ENCODE assay signal across 19 cellular contexts in genomic region chr6:125940691-125941090, GRCh38. TPM values are rescaled to one million over a fixed set of nuclear protein-coding genes. Genes with fewer than 3 reads are reported as not detected.
A peak's percentile ranks its signal among the peaks of the same experiment; 100 is the strongest.
DNase-seq lines count a peak whose midpoint lies in the region; ATAC-seq and TF ChIP-seq lines count a peak whose summit lies in the region.
"Had no signal": no experiment of that assay in that cellular context is flagged by ENCODE, and none has a peak within 500 bp of the region (broad histone marks: within the 10 kb centered on the region; RNA-seq: fewer than 3 reads in every experiment).

No MANE protein-coding gene starts in this region.

- no peaks in the 10 kb centered on the region for H3K9me2 ChIP-seq in SK-N-SH

- H3F3A ChIP-seq in SK-N-SH (replicated peaks; ENCODE audit: insufficient read depth), result peaks cover 4% of the 10 kb centered on the region

- no peak overlapping the region for H3K4me3 Mint-ChIP-seq in chondrocyte (ENCODE audit: unreplicated experiment)
- H3K4me3 Mint-ChIP-seq: CD4-positive, alpha-beta T cell had no signal

- POLR2A ChIA-PET in SK-N-SH (lab: Yijun Ruan, JAX), result no interaction called here

- no peaks in the 10 kb centered on the region for H3K36me3 Mint-ChIP-seq in chondrocyte (ENCODE audit: low read depth)

- H4K20me1 ChIP-seq in SK-N-SH (ENCODE audit: insufficient read depth), result no peaks in the 10 kb centered on the region

- no peak overlapping the region for H2BK5ac ChIP-seq in mesendoderm (ENCODE audit: low read length)

- DNase-seq in SK-N-SH (no peak), chondrocyte (ENCODE audit: low spot score) (no peak), mesendoderm (no peak), NCI-H2171 (lab: John Stamatoyannopoulos, UW) (no peak), amygdala (lab: John Stamatoyannopoulos, UW) (no peak), Kasumi-1 (lab: John Stamatoyannopoulos, UW) (no peak)
- DNase-seq: activated CD4-positive, alpha-beta T cell treated with anti-CD3 and anti-CD28 coated beads for 4 hours; CD4-positive, alpha-beta T cell; cortex of kidney; hippocampal formation; NCI-H1436 treated with DMSO at 0.1 percent for 48 hours; NCI-H446 treated with DMSO at 0.1 percent for 48 hours; pancreas; SJCRH30; thyroid gland had no signal

- H3K79me1 ChIP-seq in mesendoderm (ENCODE audit: low read length), result no peaks in the 10 kb centered on the region

- no peak overlapping the region for H4K8ac ChIP-seq in mesendoderm (ENCODE audit: low read depth, low read length)

- no peak overlapping the region for H2AK5ac ChIP-seq in mesendoderm (ENCODE audit: low read length)

- H3K4me2 ChIP-seq in SK-N-SH (no peak overlapping the region), mesendoderm (ENCODE audit: low read length) (no peak overlapping the region)

- H3K79me2 ChIP-seq in SK-N-SH (ENCODE audit: insufficient read depth) (no peaks in the 10 kb centered on the region), mesendoderm (ENCODE audit: control insufficient read depth, insufficient read depth, low read length) (no peaks in the 10 kb centered on the region)

- no peak for TF ChIP-seq CTCF in SK-N-SH (IDR thresholded peaks at IDR 0.05)
- TF ChIP-seq CTCF in chondrocyte (IDR thresholded peaks at IDR 0.05), result no peak

- H3K23ac ChIP-seq in mesendoderm (ENCODE audit: low read length), result no peak overlapping the region

- H3K4me1 Mint-ChIP-seq in chondrocyte (ENCODE audit: low read depth), result peaks cover 67% of the 10 kb centered on the region

- no peaks in the 10 kb centered on the region for H3K27me3 Mint-ChIP-seq in chondrocyte (ENCODE audit: low read depth)

- 41% methylated on average over 3 of the region's 3 CpGs for WGBS in SK-N-SH (ENCODE audit: low lambda C conversion rate)
- no CpG with 5 or more reads among the region's 3 CpGs for WGBS in mesendoderm (ENCODE audit: extremely low coverage, insufficient coverage, low lambda C conversion rate)

- peaks cover under 1% of the 10 kb centered on the region for H3K9me3 Mint-ChIP-seq in chondrocyte (ENCODE audit: low read depth)
- H3K9me3 Mint-ChIP-seq: CD4-positive, alpha-beta T cell had no signal

- H3K18ac ChIP-seq in mesendoderm (ENCODE audit: low read length), result peak overlapping the region; percentile 12

- no peak overlapping the region for H3K4ac ChIP-seq in mesendoderm (ENCODE audit: low read depth, low read length)

- H3K27ac ChIP-seq in SK-N-SH (ENCODE audit: low read depth in 2 of 2, low read length in 1 of 2) (no peak overlapping the region), mesendoderm (ENCODE audit: low read depth, low read length) (no peak overlapping the region)
- H3K27ac ChIP-seq: 22Rv1, esophagus muscularis mucosa, SJCRH30, thyroid gland had no signal

- H3K4me1 ChIP-seq in SK-N-SH (ENCODE audit: control insufficient read depth in 1 of 2, insufficient read depth in 2 of 2, low read depth in 1 of 2, low read length in 1 of 2) (peaks cover 0 to 15% of the 10 kb centered on the region in 2 experiments; a peak in 1 of 4 replicates), mesendoderm (ENCODE audit: control insufficient read depth, low read depth, low read length) (peaks cover 2% of the 10 kb centered on the region)

- no peak for TF ChIP-seq RAD21 in SK-N-SH (IDR thresholded peaks at IDR 0.05; ENCODE audit: low read length)

- no peak overlapping the region for H4K5ac ChIP-seq in mesendoderm (ENCODE audit: low read length)

- H3K4me3 ChIP-seq in SK-N-SH (ENCODE audit: low read depth in 2 of 2, low read length in 1 of 2) (no peak overlapping the region), mesendoderm (ENCODE audit: low read length) (no peak overlapping the region)
- H3K4me3 ChIP-seq: esophagus muscularis mucosa, pancreas, SJCRH30, thyroid gland had no signal

- H2BK120ac ChIP-seq in mesendoderm (ENCODE audit: low read depth, low read length), result no peak overlapping the region

- no peak overlapping the region for H2BK15ac ChIP-seq in mesendoderm (replicated peaks; ENCODE audit: low read depth)

- peak overlapping the region; percentile 84 for H3K27ac Mint-ChIP-seq in chondrocyte (ENCODE audit: unreplicated experiment)
- H3K27ac Mint-ChIP-seq: CD4-positive, alpha-beta T cell had no signal

- H3K9ac ChIP-seq in SK-N-SH, result no peak overlapping the region
- no peak overlapping the region for H3K9ac ChIP-seq in mesendoderm (ENCODE audit: low read length)

- H3K27me3 ChIP-seq in SK-N-SH (ENCODE audit: insufficient read depth), result no peaks in the 10 kb centered on the region
- no peaks in the 10 kb centered on the region for H3K27me3 ChIP-seq in mesendoderm (ENCODE audit: insufficient read depth, low read length, poor library complexity)
- H3K27me3 ChIP-seq: esophagus muscularis mucosa, pancreas, SJCRH30, thyroid gland had no signal

- CTCF ChIA-PET in SK-N-SH (lab: Yijun Ruan, JAX), result interaction anchor here (0.8 to 2.5 kb wide), 5 partner anchors 11 to 17 kb away, joined by 3 to 9 read pairs (median 3); partner anchors contain the start of gene HINT3

- ATAC-seq in SK-N-SH treated with all-trans-retinoic acid at 6 μM for 48 hours, result peak; percentile 25; the same call in 2 of the 3 replicates
- no peak for ATAC-seq in HG03571 (IDR thresholded peaks at IDR 0.05; ENCODE audit: unreplicated experiment)
- ATAC-seq: pancreas had no signal

- TF ChIP-seq EP300 in SK-N-SH (IDR thresholded peaks at IDR 0.05; ENCODE audit: borderline replicate concordance in 1 of 2, low read depth in 1 of 2, low read length in 1 of 2), result no peak

- H3K36me3 ChIP-seq in SK-N-SH (replicated peaks in 1 of 2; ENCODE audit: control insufficient read depth in 1 of 2, insufficient read depth in 2 of 2, low read length in 1 of 2) (no peaks in the 10 kb centered on the region), mesendoderm (ENCODE audit: control insufficient read depth, insufficient read depth, low read length) (no peaks in the 10 kb centered on the region)
- H3K36me3 ChIP-seq: esophagus muscularis mucosa, pancreas, SJCRH30, thyroid gland had no signal

- no peak overlapping the region for H3K56ac ChIP-seq in mesendoderm (ENCODE audit: low read length)

- H3K9me3 ChIP-seq in SK-N-SH, result no peaks in the 10 kb centered on the region
- H3K9me3 ChIP-seq: esophagus muscularis mucosa, pancreas, SJCRH30, thyroid gland had no signal

- H2AFZ ChIP-seq in SK-N-SH (ENCODE audit: low read depth), result no peak overlapping the region

TF ChIP-seq in SK-N-SH treated with all-trans-retinoic acid at 6 μM for 48 hours, 23 proteins besides CTCF, POLR2A, EP300 and RAD21:
- TF ChIP-seq CREB5 (CRISPR knock-in tag; IDR thresholded peaks at IDR 0.05; ENCODE audit: low read depth) (no peak), ISL1 (CRISPR knock-in tag; IDR thresholded peaks at IDR 0.05) (peak; percentile 8; the same call in 1 of the 2 replicates), RARB (CRISPR knock-in tag; IDR thresholded peaks at IDR 0.05) (no peak), SNAI2 (CRISPR knock-in tag; IDR thresholded peaks at IDR 0.05) (no peak)
TF ChIP-seq in SK-N-SH treated with all-trans-retinoic acid at 6 μM for 48 hours: peak in this region for 1.

TF ChIP-seq in SK-N-SH, 30 proteins besides CTCF, POLR2A, EP300 and RAD21 (continues in another document):
- no peak for TF ChIP-seq CHD2 (IDR thresholded peaks at IDR 0.05; ENCODE audit: low read length, partially characterized antibody)
- TF ChIP-seq RXRA (IDR thresholded peaks at IDR 0.05; ENCODE audit: borderline replicate concordance, low read depth), result no peak
- TF ChIP-seq REST (IDR thresholded peaks at IDR 0.05; ENCODE audit: low read depth, low read length), result no peak
- no peak for TF ChIP-seq FOSL2 (IDR thresholded peaks at IDR 0.05; ENCODE audit: borderline replicate concordance, low read depth)
- no peak for TF ChIP-seq GATA2 (CRISPR knock-in tag; IDR thresholded peaks at IDR 0.05)
- TF ChIP-seq USF1 (IDR thresholded peaks at IDR 0.05; ENCODE audit: borderline replicate concordance, low read depth), result no peak

RNA-seq across cellular contexts. Expression of gene HINT3, which starts 15.9 kb away (rescaled TPM):
- 1.8 and 1.9 TPM in 2 replicates for polyA plus RNA-seq in SK-N-SH (2012; rRNA removed)
- 3.9 and 5.0 TPM in 2 replicates for polyA plus RNA-seq in SK-N-SH (2012; cell fraction: cytosol; rRNA removed)
- polyA plus RNA-seq in SK-N-SH (2012; cell fraction: nucleus; rRNA removed), result 1.2 and 1.3 TPM in 2 replicates
- 15.7 to 19.7 TPM (median 19.3 TPM) in 3 replicates for total RNA-seq in chondrocyte
- polyA plus RNA-seq in mesendoderm (2013, experiment 1 of 2), result 5.1 TPM
- polyA plus RNA-seq in mesendoderm (2013, experiment 2 of 2), result 5.2 TPM

RNA-seq across cellular contexts. Expression of gene TRMT11, which starts 45.6 kb away (rescaled TPM):
- 15.0 and 22.8 TPM in 2 replicates for polyA plus RNA-seq in SK-N-SH (2012; rRNA removed)
- polyA plus RNA-seq in SK-N-SH (2012; cell fraction: cytosol; rRNA removed), result 21.8 and 28.3 TPM in 2 replicates
- polyA plus RNA-seq in SK-N-SH (2012; cell fraction: nucleus; rRNA removed), result 24.8 and 64.2 TPM in 2 replicates
- 12.0 to 21.0 TPM (median 15.4 TPM) in 3 replicates for total RNA-seq in chondrocyte
- polyA plus RNA-seq in mesendoderm (2013, experiment 1 of 2), result 13.8 TPM
- polyA plus RNA-seq in mesendoderm (2013, experiment 2 of 2), result 15.8 TPM
